10 cellular contexts compared by ENCODE assay signal in the genomic region with DNA sequence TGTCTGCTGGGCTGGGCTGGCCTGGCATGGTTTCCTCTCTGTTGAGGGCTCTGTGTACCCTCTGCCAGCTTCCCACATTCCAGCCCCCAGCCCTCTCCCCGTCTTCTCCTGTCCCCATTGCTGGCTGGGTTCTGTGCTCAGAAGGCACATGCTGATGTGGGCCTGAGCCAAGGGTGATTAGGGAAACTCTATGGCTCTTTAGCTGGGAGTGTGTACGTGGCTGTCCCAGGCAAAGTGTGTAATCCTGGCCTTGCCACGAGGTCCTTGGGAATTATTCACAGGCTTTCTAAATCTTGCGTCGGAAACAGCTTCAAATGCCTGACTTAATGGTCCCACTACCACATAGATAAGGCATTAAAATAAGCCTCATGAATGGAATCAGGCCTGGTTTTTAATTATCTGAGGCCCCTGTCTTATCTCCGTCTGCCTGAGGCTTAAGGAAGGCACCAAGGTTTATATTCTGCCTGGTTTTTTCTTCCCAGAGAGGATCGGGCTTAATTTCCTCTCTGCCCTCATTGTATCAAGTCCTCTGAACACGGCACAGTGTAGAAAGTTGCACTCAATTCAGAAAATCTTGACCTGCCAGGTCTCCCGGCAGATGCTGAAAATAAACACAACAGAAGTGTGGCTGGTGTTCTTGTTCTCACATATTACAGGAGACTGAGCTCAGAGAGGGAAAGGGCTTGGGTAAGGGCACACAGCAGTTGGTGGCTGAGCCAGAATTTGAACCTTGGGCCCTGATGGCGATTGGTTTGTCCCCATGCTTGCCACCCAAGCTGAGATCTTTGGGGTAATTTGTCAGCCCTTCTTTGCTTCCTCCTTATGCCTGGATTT. TPM values are rescaled to one million over a fixed set of nuclear protein-coding genes. Genes with fewer than 3 reads are reported as not detected.
DNase-seq lines count a peak whose midpoint lies in the region; ATAC-seq, FAIRE-seq and TF ChIP-seq lines count a peak whose summit lies in the region.
"Had no signal": no experiment of that assay in that cellular context is flagged by ENCODE, and none has a peak within 500 bp of the region (broad histone marks: within the 10 kb centered on the region; RNA-seq: fewer than 3 reads in every experiment).

No MANE protein-coding gene starts in this region.

- TF ChIP-seq EP300 in GM12878 (IDR thresholded peaks at IDR 0.05; ENCODE audit: borderline replicate concordance in 1 of 2, control insufficient read depth in 1 of 2, low read depth in 2 of 2, low read length in 2 of 2) (no peak), suprapubic skin (IDR thresholded peaks at IDR 0.05) (no peak)

- intact Hi-C loops in activated naive CD4-positive, alpha-beta T cell treated with anti-CD3 and anti-CD28 coated beads for 36 hours (cut with micrococcal nuclease): loop anchor here (1.0 kb wide), 2 partner anchors 12 to 52 kb away; no protein-coding TSS in a partner anchor
- intact Hi-C loops in GM12878 (cut with micrococcal nuclease; ENCODE audit: unreplicated experiment): no loop called here
- intact Hi-C loops in vagina (cut with DNase I): no loop called here

- CTCF ChIA-PET in activated naive CD4-positive, alpha-beta T cell treated with anti-CD3 and anti-CD28 coated beads for 36 hours (lab: Charles Lee): interaction anchor here (0.8 to 6.1 kb wide), 14 partner anchors 9 to 224 kb away, joined by 3 to 54 read pairs (median 4); no protein-coding TSS in a partner anchor
- CTCF ChIA-PET in GM12878 (lab: Yijun Ruan, JAX): interaction anchor here (0.9 to 2.9 kb wide), 12 partner anchors 9 to 342 kb away, joined by 3 to 17 read pairs (median 4); a partner anchor contains a TSS

- TF ChIP-seq POLR2A in GM12878 (IDR thresholded peaks at IDR 0.05; ENCODE audit: low read depth, low read length) (no peak), vagina (IDR thresholded peaks at IDR 0.05) (no peak), suprapubic skin (IDR thresholded peaks at IDR 0.05) (no peak)

- peak; percentile 18 for FAIRE-seq in GM12878 (lab: Jason Lieb, UNC)

- H3K9me3 ChIP-seq in GM12878 (replicated peaks; ENCODE audit: control insufficient read depth, insufficient read depth, low read length) (no peaks in the 10 kb centered on the region), mesodermal cell (ENCODE audit: control insufficient read depth, low read length) (no peaks in the 10 kb centered on the region), vagina (no peaks in the 10 kb centered on the region), suprapubic skin (no peaks in the 10 kb centered on the region)
- H3K9me3 ChIP-seq: BLaER1 treated with 17β-estradiol and CSF1 and Interleukin-3, amounts not matched to agents 10 nM and 100 nM had no signal

- DNase-seq in activated naive CD4-positive, alpha-beta T cell treated with anti-CD3 and anti-CD28 coated beads for 36 hours: no peak
- DNase-seq in activated naive CD4-positive, alpha-beta T cell (lab: John Stamatoyannopoulos, UW): no peak
- DNase-seq in GM12878 (ENCODE audit: low read depth, low spot score) (no peak), vagina (ENCODE audit: extremely low spot score in 2 of 2) (no peak), NCI-H2029 (lab: John Stamatoyannopoulos, UW) (no peak), suprapubic skin (ENCODE audit: low spot score in 2 of 2) (no peak)
- no peak for DNase-seq in stimulated activated naive CD4-positive, alpha-beta T cell treated with Interleukin-2 at 50 U/mL for 16 hours (lab: John Stamatoyannopoulos, UW)
- DNase-seq: kidney glomerular epithelial cell had no signal

- no peaks in the 10 kb centered on the region for H3K9me3 Mint-ChIP-seq in activated naive CD4-positive, alpha-beta T cell treated with anti-CD3 and anti-CD28 coated beads for 36 hours

- no peak overlapping the region for H3K4me3 Mint-ChIP-seq in activated naive CD4-positive, alpha-beta T cell treated with anti-CD3 and anti-CD28 coated beads for 36 hours

- H3K27me3 Mint-ChIP-seq in activated naive CD4-positive, alpha-beta T cell treated with anti-CD3 and anti-CD28 coated beads for 36 hours (ENCODE audit: low read depth): no peaks in the 10 kb centered on the region

- H3K36me3 ChIP-seq in GM12878 (ENCODE audit: control insufficient read depth in 2 of 2, insufficient read depth in 2 of 2, low read length in 1 of 2) (peaks cover 0 to 19% of the 10 kb centered on the region in 2 experiments; a peak in 3 of 4 replicates), mesodermal cell (ENCODE audit: control insufficient read depth, insufficient read depth, low read length) (peaks cover 12% of the 10 kb centered on the region), vagina (peaks cover 0 to 5% of the 10 kb centered on the region in 2 donors), suprapubic skin (peaks cover 8% of the 10 kb centered on the region)

- POLR2A ChIA-PET in GM12878 (lab: Charles Lee): interaction anchor here (1.0 to 1.2 kb wide), 4 partner anchors 31 to 106 kb away, joined by 3 to 6 read pairs (median 4); no protein-coding TSS in a partner anchor

- peak overlapping the region; percentile 45; the same call in 1 of the 2 replicates for H3K27ac ChIP-seq in GM12878 (ENCODE audit: control insufficient read depth, insufficient read depth)
- H3K27ac ChIP-seq in mesodermal cell (ENCODE audit: low read depth, low read length, severe bottlenecking): peak overlapping the region; percentile 98
- H3K27ac ChIP-seq in vagina: peak overlapping the region; percentile 59
- H3K27ac ChIP-seq in suprapubic skin: no peak overlapping the region

- no TSS peak for BruUV-seq in GM12878 (replicated peaks; lab: Mats Ljungman, UMichigan)

- no peak for TF ChIP-seq CTCF in GM12878 (IDR thresholded peaks at IDR 0.05 in 2 of 3, conservative IDR thresholded peaks at IDR 0.05 in 1 of 3; ENCODE audit: control insufficient read depth in 2 of 3, extremely low read depth in 1 of 3, insufficient read depth in 1 of 3, low read depth in 3 of 3, low read length in 3 of 3)
- TF ChIP-seq CTCF in vagina (IDR thresholded peaks at IDR 0.05): no peak
- TF ChIP-seq CTCF in suprapubic skin (IDR thresholded peaks at IDR 0.05): no peak

- peaks cover 19% of the 10 kb centered on the region for H3K36me3 Mint-ChIP-seq in activated naive CD4-positive, alpha-beta T cell treated with anti-CD3 and anti-CD28 coated beads for 36 hours (ENCODE audit: low read depth)

- H3K9ac ChIP-seq in GM12878 (ENCODE audit: control insufficient read depth, insufficient read depth, low read length): no peak overlapping the region

- peaks cover 9% of the 10 kb centered on the region for H3K79me2 ChIP-seq in GM12878 (ENCODE audit: control insufficient read depth, insufficient read depth, low read length)

- peak; percentile 18; the same call in 2 of the 3 replicates for ATAC-seq in GM12878

- H3K27me3 ChIP-seq in GM12878 (replicated peaks in 1 of 2; ENCODE audit: control insufficient read depth in 2 of 2, insufficient read depth in 2 of 2, low read length in 1 of 2) (no peaks in the 10 kb centered on the region), vagina (no peaks in the 10 kb centered on the region), suprapubic skin (no peaks in the 10 kb centered on the region)
- H3K27me3 ChIP-seq: BLaER1 treated with 17β-estradiol and CSF1 and Interleukin-3, amounts not matched to agents 10 nM and 100 nM had no signal

- H3K4me1 ChIP-seq in GM12878 (ENCODE audit: control insufficient read depth, insufficient read depth, low read length) (peaks cover 30% of the 10 kb centered on the region), mesodermal cell (ENCODE audit: control insufficient read depth, insufficient read depth, low read length, poor library complexity, severe bottlenecking) (peaks cover 74% of the 10 kb centered on the region), vagina (peaks cover 32% of the 10 kb centered on the region), suprapubic skin (no peaks in the 10 kb centered on the region)

- H3K27ac Mint-ChIP-seq in activated naive CD4-positive, alpha-beta T cell treated with anti-CD3 and anti-CD28 coated beads for 36 hours: peak overlapping the region; percentile 93

- H3K4me3 ChIP-seq in GM12878 (no peak overlapping the region), mesodermal cell (ENCODE audit: extremely low read depth, insufficient read depth, low read length, poor library complexity, severe bottlenecking) (no peak overlapping the region), vagina (no peak overlapping the region), suprapubic skin (no peak overlapping the region)
- H3K4me3 ChIP-seq: BLaER1 treated with 17β-estradiol and CSF1 and Interleukin-3, amounts not matched to agents 10 nM and 100 nM had no signal

- TF ChIP-seq RAD21 in GM12878 (IDR thresholded peaks at IDR 0.05; ENCODE audit: insufficient read depth, low read depth, low read length): no peak

- peak overlapping the region; percentile 63; the same call in 1 of the 2 replicates for H3K4me2 ChIP-seq in GM12878 (ENCODE audit: control insufficient read depth, insufficient read depth)

- SMC1A ChIA-PET in GM12878 (lab: Charles Lee; ENCODE audit: uncharacterized antibody, unreplicated experiment): interaction anchor here (0.9 to 4.2 kb wide), 14 partner anchors 9 to 339 kb away, joined by 3 to 20 read pairs (median 4); a partner anchor contains a TSS

- no peak overlapping the region for H2AFZ ChIP-seq in GM12878 (ENCODE audit: control insufficient read depth, low read depth, low read length)

- WGBS in GM12878 (ENCODE audit: insufficient coverage, insufficient replicate concordance, low lambda C conversion rate, missing lambda C conversion rate): 78% methylated on average over 10 of the region's 10 CpGs
- WGBS in mesodermal cell (ENCODE audit: insufficient coverage in 2 of 2), 2 experiments: 76 to 81% methylated on average over 9 of the region's 10 CpGs
- 79% methylated on average over 6 of the region's 10 CpGs for WGBS in suprapubic skin

- RAD21 ChIA-PET in GM12878 (lab: Charles Lee; ENCODE audit: unreplicated experiment): interaction anchor here (0.5 to 2.4 kb wide), 17 partner anchors 8 to 333 kb away, joined by 3 to 22 read pairs (median 4); no protein-coding TSS in a partner anchor

- peaks cover 73% of the 10 kb centered on the region for H3K4me1 Mint-ChIP-seq in activated naive CD4-positive, alpha-beta T cell treated with anti-CD3 and anti-CD28 coated beads for 36 hours (ENCODE audit: low read depth)

- peaks cover 3% of the 10 kb centered on the region; the same call in 1 of the 2 replicates for H4K20me1 ChIP-seq in GM12878 (ENCODE audit: control insufficient read depth, insufficient read depth)

- in situ Hi-C loops in GM12878 (cut with MboI): no loop called here

RNA-seq across cellular contexts. Expression of a gene that starts 52.9 kb away (rescaled TPM):
- total RNA-seq in activated naive CD4-positive, alpha-beta T cell treated with anti-CD3 and anti-CD28 coated beads for 36 hours: 10 to 100 TPM; 80.2 to 81.1 TPM
- total RNA-seq in GM12878 (2013; cell fraction: nucleolus; rRNA removed): 94.1 and 105 TPM in 2 replicates
- total RNA-seq in GM12878 (2014; rRNA removed) (169 and 177 TPM in 2 replicates), GM12878 (2014; rRNA removed; fragmentation: Illumina TruSeq; extraction: Trizol) (115 and 119 TPM in 2 replicates), GM12878 (2021) (246 and 254 TPM in 2 replicates), vagina (34.9 TPM), suprapubic skin (10 to 100 TPM in 2 of 4 donors, 1 to 10 TPM in 2; 9.5 to 10.6 (median 10.1) TPM)
- polyA plus RNA-seq in GM12878 (2011; ENCODE audit: low read depth): 228 TPM
- polyA plus RNA-seq in GM12878 (2011; rRNA removed) (88.7 and 223 TPM in 2 replicates), GM12878 (2014; fragmentation: Illumina TruSeq; extraction: Trizol) (180 and 294 TPM in 2 replicates), GM12878 (2014; fragmentation: Nextera tagmentation; extraction: Ambion mirVana) (10 to 100 TPM; 22.5 to 30.2 TPM), GM12878 (2014; rRNA removed) (245 and 252 TPM in 2 replicates), GM12878 (2016; fragmentation: Nextera tagmentation; extraction: Ambion mirVana) (100 to 1,000 TPM; 133 to 142 TPM)
- 295 and 353 TPM in 2 replicates for polyA plus RNA-seq in GM12878 (2011; cell fraction: cytosol; rRNA removed)
- polyA plus RNA-seq in GM12878 (2011; cell fraction: nucleus; rRNA removed): 331 and 338 TPM in 2 replicates
- 364 and 368 TPM in 2 replicates for polyA plus RNA-seq in GM12878 (2012)
- 283 and 449 TPM in 2 replicates for polyA minus RNA-seq in GM12878 (2011; rRNA and poly(A)+ RNA removed)
- 110 and 112 TPM in 2 replicates for polyA minus RNA-seq in GM12878 (2011; cell fraction: cytosol; rRNA and poly(A)+ RNA removed)
- 106 and 139 TPM in 2 replicates for polyA minus RNA-seq in GM12878 (2011; cell fraction: nucleus; rRNA and poly(A)+ RNA removed)
- polyA plus RNA-seq in mesodermal cell (2013, experiment 1 of 2): 5.2 TPM
- 5.8 TPM for polyA plus RNA-seq in mesodermal cell (2013, experiment 2 of 2)
